Comparison of ENCODE assay signal across 25 cellular contexts in the genomic region with DNA sequence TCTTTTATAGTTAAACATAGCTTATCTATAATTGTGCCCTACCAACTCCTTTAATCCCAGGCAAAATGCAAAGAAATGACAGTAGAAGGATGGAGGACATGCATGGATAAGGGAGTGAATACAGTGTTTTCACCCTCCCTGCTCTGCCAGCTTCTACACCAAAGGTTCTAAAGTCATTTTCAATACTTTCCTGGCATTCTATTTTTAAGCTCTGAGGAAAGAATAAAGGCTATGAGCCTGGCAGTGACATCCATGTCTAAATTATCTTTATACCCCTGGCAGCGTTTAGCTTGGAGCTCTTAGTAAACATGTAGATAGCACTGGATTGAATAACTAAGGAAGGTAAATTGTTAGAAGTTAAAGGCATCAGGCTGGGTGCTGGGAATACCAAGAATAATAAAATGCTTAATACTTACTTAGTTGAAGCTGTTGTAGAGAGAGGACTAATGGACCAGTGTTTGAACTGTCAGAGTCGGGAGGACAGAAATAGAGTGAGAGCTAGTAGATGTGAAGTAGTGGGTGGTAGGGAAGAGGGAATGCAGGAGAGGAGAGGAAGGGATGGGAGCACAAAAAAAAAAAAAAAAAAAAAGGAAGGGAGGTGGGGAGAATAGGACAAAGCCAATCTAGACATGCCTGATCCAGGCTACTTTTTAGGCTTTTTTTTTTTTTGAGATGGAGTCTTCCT.
"Had no signal": no experiment of that assay in that cellular context is flagged by ENCODE, and none has a peak within 500 bp of the region (broad histone marks: within the 10 kb centered on the region; RNA-seq: fewer than 3 reads in every experiment).

No MANE protein-coding gene starts in this region.

- ATAC-seq: lower lobe of right lung; naive thymus-derived CD8-positive, alpha-beta T cell; psoas muscle; sciatic nerve; stimulated activated naive B cell treated with anti-CD40 and anti-IgM and Interleukin-4, amounts not matched to agents 10 μg/mL and 1 μg/mL and 100 μg/mL, for 72 hours; stimulated activated naive CD8-positive, alpha-beta T cell treated with anti-CD3 and anti-CD28 coated beads, Interleukin-15, Interleukin-2, amounts not matched to agents 100 U/mL and 50 U/mL, for 24 hours; upper lobe of right lung had no signal

- H3K4me1 Mint-ChIP-seq: immature natural killer cell; naive thymus-derived CD8-positive, alpha-beta T cell; nephron; stimulated activated naive B cell treated with anti-CD40 and anti-IgM and Interleukin-4, amounts not matched to agents 10 μg/mL and 1 μg/mL and 100 μg/mL, for 72 hours had no signal

- H3K36me3 ChIP-seq: lower lobe of right lung, stomach, upper lobe of right lung had no signal

- DNase-seq: hypothalamus; immature natural killer cell; kidney; lower lobe of right lung; mammary epithelial cell; mesenchymal stem cell; naive thymus-derived CD8-positive, alpha-beta T cell; nucleus accumbens; psoas muscle; stimulated activated CD4-positive, alpha-beta T cell treated with anti-CD3 and anti-CD28 coated beads, Interleukin-12 subunit alpha, Interleukin-12 subunit beta, amount 100 ng/mL, for 4 hours; stimulated activated CD4-positive, alpha-beta T cell treated with anti-CD3 and anti-CD28 coated beads, Interleukin-15, amount 100 ng/mL, for 24 hours; stimulated activated CD4-positive, alpha-beta T cell treated with anti-CD3 and anti-CD28 coated beads, Interleukin-2, amount 100 ng/mL, for 24 hours; stimulated activated CD4-positive, alpha-beta T cell treated with anti-CD3 and anti-CD28 coated beads, Interleukin-4, amount 100 ng/mL, for 1 hour; stimulated activated naive B cell treated with anti-CD40 and anti-IgM and Interleukin-4, amounts not matched to agents 10 μg/mL and 1 μg/mL and 100 μg/mL, for 72 hours; stimulated activated naive CD8-positive, alpha-beta T cell treated with anti-CD3 and anti-CD28 coated beads, Interleukin-15, Interleukin-2, amounts not matched to agents 100 U/mL and 50 U/mL, for 24 hours; stomach; testis; tibial artery; trophoblast cell; upper lobe of right lung had no signal

- H2AFZ ChIP-seq: parathyroid adenoma had no signal

- H3K4me1 ChIP-seq: lower lobe of right lung, parathyroid adenoma, psoas muscle, stomach, testis, tibial artery, upper lobe of right lung had no signal

- H3K27ac ChIP-seq: lower lobe of right lung, parathyroid adenoma, psoas muscle, skin epidermis, stomach, testis, tibial artery, upper lobe of right lung had no signal

- H3K36me3 Mint-ChIP-seq: immature natural killer cell; stimulated activated naive B cell treated with anti-CD40 and anti-IgM and Interleukin-4, amounts not matched to agents 10 μg/mL and 1 μg/mL and 100 μg/mL, for 72 hours had no signal

- H3K79me2 ChIP-seq: parathyroid adenoma had no signal

- H3K9me3 ChIP-seq: testis, upper lobe of right lung had no signal

- H3K4me3 ChIP-seq: lower lobe of right lung, psoas muscle, skin epidermis, stomach, testis, tibial artery, upper lobe of right lung had no signal

- H3K27ac Mint-ChIP-seq: immature natural killer cell; naive thymus-derived CD8-positive, alpha-beta T cell; nephron; stimulated activated naive B cell treated with anti-CD40 and anti-IgM and Interleukin-4, amounts not matched to agents 10 μg/mL and 1 μg/mL and 100 μg/mL, for 72 hours had no signal

- H3K27me3 ChIP-seq: stomach, testis, tibial artery, upper lobe of right lung had no signal

- H3K27me3 Mint-ChIP-seq: stimulated activated naive B cell treated with anti-CD40 and anti-IgM and Interleukin-4, amounts not matched to agents 10 μg/mL and 1 μg/mL and 100 μg/mL, for 72 hours had no signal

- H3K4me3 Mint-ChIP-seq: immature natural killer cell; naive thymus-derived CD8-positive, alpha-beta T cell; nephron; neural crest cell; stimulated activated naive B cell treated with anti-CD40 and anti-IgM and Interleukin-4, amounts not matched to agents 10 μg/mL and 1 μg/mL and 100 μg/mL, for 72 hours had no signal

- H3K9ac ChIP-seq: parathyroid adenoma had no signal
